ENCODE assay signal across 29 cellular contexts in the genomic region with DNA sequence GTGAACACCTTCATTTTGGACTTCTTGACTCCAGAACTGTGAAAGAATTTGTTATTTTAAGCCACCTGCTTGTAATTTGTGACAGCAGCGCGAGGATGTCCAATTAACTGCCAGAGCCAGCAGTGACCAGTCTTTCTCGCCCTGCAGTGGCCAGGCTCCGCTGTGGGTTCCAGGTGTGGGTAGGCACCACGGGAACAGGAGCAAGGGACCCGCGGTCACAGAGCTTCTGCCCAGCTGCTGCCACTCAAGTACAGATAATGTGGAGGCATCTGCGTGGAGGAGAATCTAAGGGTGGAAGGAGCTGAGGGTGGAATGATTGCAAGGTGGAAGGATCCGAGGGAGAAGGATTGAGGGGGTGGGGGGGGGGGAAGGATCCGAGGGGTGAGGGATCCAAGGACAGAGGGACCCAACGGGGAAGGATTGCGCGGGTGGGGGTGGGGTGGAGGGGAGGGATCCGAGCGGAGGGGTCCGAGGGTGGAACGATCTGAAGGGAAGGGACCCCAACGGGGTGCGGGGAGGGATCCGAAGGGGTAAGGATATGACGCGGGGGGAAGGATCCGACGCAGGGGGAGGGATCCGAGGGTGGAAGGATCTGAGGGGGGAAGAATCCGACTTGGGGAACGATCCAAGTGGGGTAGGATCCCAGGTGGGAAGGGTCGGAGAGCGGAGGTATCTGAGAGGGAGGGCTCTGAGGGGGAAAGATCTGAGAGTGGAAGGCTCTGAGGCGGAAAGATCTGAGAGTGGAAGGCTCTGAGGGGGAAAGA. TPM values are rescaled to one million over a fixed set of nuclear protein-coding genes. Genes with fewer than 3 reads are reported as not detected.
"Had no signal": no experiment of that assay in that cellular context is flagged by ENCODE, and none has a peak within 500 bp of the region (broad histone marks: within the 10 kb centered on the region; RNA-seq: fewer than 3 reads in every experiment).

No MANE protein-coding gene starts in this region.

- H3K27ac Mint-ChIP-seq: stimulated activated naive B cell treated with anti-CD40 and anti-IgM and Interleukin-4, amounts not matched to agents 10 μg/mL and 1 μg/mL and 100 μg/mL, for 72 hours; stimulated activated naive CD8-positive, alpha-beta T cell treated with anti-CD3 and anti-CD28 coated beads, Interleukin-15, amount 100 ng/mL, for 72 hours had no signal

- H3K36me3 Mint-ChIP-seq: stimulated activated naive B cell treated with anti-CD40 and anti-IgM and Interleukin-4, amounts not matched to agents 10 μg/mL and 1 μg/mL and 100 μg/mL, for 72 hours had no signal

- H3K9me3 ChIP-seq: heart left ventricle, left lung, lower lobe of right lung, pancreas, psoas muscle, right lobe of liver, thoracic aorta, transverse colon had no signal

- H3K4me3 Mint-ChIP-seq: stimulated activated naive B cell treated with anti-CD40 and anti-IgM and Interleukin-4, amounts not matched to agents 10 μg/mL and 1 μg/mL and 100 μg/mL, for 72 hours; stimulated activated naive CD8-positive, alpha-beta T cell treated with anti-CD3 and anti-CD28 coated beads, Interleukin-15, amount 100 ng/mL, for 72 hours had no signal

- H3K4me3 ChIP-seq: coronary artery, heart left ventricle, left lung, lower lobe of right lung, pancreas, psoas muscle, right lobe of liver, skin epidermis, thoracic aorta, transverse colon had no signal

- ATAC-seq: esophagus mucosa; heart left ventricle; left lung; lower lobe of right lung; pancreas; psoas muscle; right lobe of liver; stimulated activated naive B cell treated with anti-CD40 and anti-IgM and Interleukin-4, amounts not matched to agents 10 μg/mL and 1 μg/mL and 100 μg/mL, for 72 hours; stimulated activated naive CD8-positive, alpha-beta T cell treated with anti-CD3 and anti-CD28 coated beads, Interleukin-15, amount 100 ng/mL, for 72 hours had no signal

- FAIRE-seq: frontal cortex, pancreas had no signal

- H3K9me3 Mint-ChIP-seq: stimulated activated naive B cell treated with anti-CD40 and anti-IgM and Interleukin-4, amounts not matched to agents 10 μg/mL and 1 μg/mL and 100 μg/mL, for 72 hours; stimulated activated naive CD8-positive, alpha-beta T cell treated with anti-CD3 and anti-CD28 coated beads, Interleukin-15, amount 100 ng/mL, for 72 hours had no signal

- DNase-seq: effector CD8-positive, alpha-beta T cell; heart left ventricle; islet precursor cell; lower lobe of right lung; mesenchymal stem cell; midbrain; occipital lobe; retina; right lobe of liver; stimulated activated CD4-positive, alpha-beta T cell treated with anti-CD3 and anti-CD28 coated beads, Interleukin-2, amount 100 ng/mL, for 24 hours; stimulated activated CD4-positive, alpha-beta T cell treated with anti-CD3 and anti-CD28 coated beads, Interleukin-4, amount 100 ng/mL, for 4 hours; stimulated activated naive B cell treated with anti-CD40 and anti-IgM and Interleukin-4, amounts not matched to agents 10 μg/mL and 1 μg/mL and 100 μg/mL, for 72 hours; stimulated activated naive CD8-positive, alpha-beta T cell treated with anti-CD3 and anti-CD28 coated beads, Interleukin-15, amount 100 ng/mL, for 72 hours; substantia nigra; transverse colon had no signal

- H3K36me3 ChIP-seq: heart left ventricle, left lung, lower lobe of right lung, pancreas, right lobe of liver, thoracic aorta, transverse colon had no signal

- H3K27ac ChIP-seq: coronary artery, heart left ventricle, left lung, lower lobe of right lung, pancreas, psoas muscle, right lobe of liver, skin epidermis, thoracic aorta, transverse colon had no signal

RNA-seq across cellular contexts. Expression of a gene that starts 3.6 kb away (rescaled TPM):
- total RNA-seq: cardiac septum, dermis microvascular lymphatic vessel endothelial cell, esophagus mucosa, fibroblast of lung, glomerular endothelial cell, left lung, lower lobe of right lung, psoas muscle, right lobe of liver, thoracic aorta, ureter had no signal
- polyA plus RNA-seq: fibroblast of lung, heart left ventricle had no signal

RNA-seq across cellular contexts. Expression of a gene that starts 14.1 kb away (rescaled TPM):
- total RNA-seq: cardiac septum, cerebellum, dermis microvascular lymphatic vessel endothelial cell, esophagus mucosa, fibroblast of lung, frontal cortex, glomerular endothelial cell, heart left ventricle, left lung, lower lobe of right lung, occipital lobe, pancreas, psoas muscle, thoracic aorta, ureter had no signal
- polyA plus RNA-seq: fibroblast of lung, heart left ventricle, pancreas had no signal
